Comparison of ENCODE assay signal across 2 cellular contexts in the genomic region with DNA sequence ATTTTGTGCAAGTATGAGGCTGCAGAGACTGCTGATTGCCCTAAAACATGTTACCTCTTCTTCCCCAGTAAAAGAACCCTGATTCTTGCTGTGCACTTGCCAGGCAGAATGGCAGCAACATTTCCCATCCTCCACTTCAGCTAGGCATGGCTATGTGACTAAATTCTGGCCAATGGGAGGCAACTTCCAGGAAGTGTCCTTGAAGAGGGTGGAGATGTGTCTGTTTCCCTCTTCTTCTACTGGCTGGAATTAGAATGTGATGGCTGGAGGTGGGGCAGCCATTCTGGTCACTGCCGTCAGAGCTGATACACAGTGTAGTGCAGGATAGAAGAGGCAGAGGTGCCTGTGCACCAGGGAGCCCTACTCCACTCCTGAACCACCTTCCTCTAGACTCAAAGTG.
TF ChIP-seq lines count a peak whose summit lies in the region.

No MANE protein-coding gene starts in this region.

TF ChIP-seq in HCT116, 20 proteins besides CTCF, POLR2A, EP300 and RAD21:
- TF ChIP-seq FOSL1 (IDR thresholded peaks at IDR 0.05; ENCODE audit: low read depth) (no peak), POLR2AphosphoS5 (IDR thresholded peaks at IDR 0.05; ENCODE audit: low read depth, low read length) (no peak), ZNF274 (IDR thresholded peaks at IDR 0.05; ENCODE audit: low read depth, low read length) (no peak), CEBPB (IDR thresholded peaks at IDR 0.05; ENCODE audit: low read depth) (no peak), EZH2 (IDR thresholded peaks at IDR 0.05) (no peak), ELF1 (IDR thresholded peaks at IDR 0.05; ENCODE audit: borderline replicate concordance, low read depth) (no peak), ZBTB33 (IDR thresholded peaks at IDR 0.05; ENCODE audit: extremely low read depth, insufficient replicate concordance, low read length) (no peak), ZFX (IDR thresholded peaks at IDR 0.05) (no peak), SIN3A (IDR thresholded peaks at IDR 0.05; ENCODE audit: low read depth) (no peak), EZH2phosphoT487 (IDR thresholded peaks at IDR 0.05; ENCODE audit: borderline replicate concordance) (no peak), TCF7L2 (IDR thresholded peaks at IDR 0.05; ENCODE audit: borderline replicate concordance, extremely low read depth, insufficient read depth, insufficient read length) (no peak)

TF ChIP-seq in neural cell, 6 proteins besides CTCF, POLR2A, EP300 and RAD21:
- no peak for TF ChIP-seq MXI1 (conservative IDR thresholded peaks at IDR 0.05; ENCODE audit: poor library complexity, severe bottlenecking)
- TF ChIP-seq TAF1 (IDR thresholded peaks at IDR 0.05; ENCODE audit: low read depth), result no peak
- TF ChIP-seq POLR2AphosphoS5 (IDR thresholded peaks at IDR 0.05), result no peak
- TF ChIP-seq, protein P1, sequence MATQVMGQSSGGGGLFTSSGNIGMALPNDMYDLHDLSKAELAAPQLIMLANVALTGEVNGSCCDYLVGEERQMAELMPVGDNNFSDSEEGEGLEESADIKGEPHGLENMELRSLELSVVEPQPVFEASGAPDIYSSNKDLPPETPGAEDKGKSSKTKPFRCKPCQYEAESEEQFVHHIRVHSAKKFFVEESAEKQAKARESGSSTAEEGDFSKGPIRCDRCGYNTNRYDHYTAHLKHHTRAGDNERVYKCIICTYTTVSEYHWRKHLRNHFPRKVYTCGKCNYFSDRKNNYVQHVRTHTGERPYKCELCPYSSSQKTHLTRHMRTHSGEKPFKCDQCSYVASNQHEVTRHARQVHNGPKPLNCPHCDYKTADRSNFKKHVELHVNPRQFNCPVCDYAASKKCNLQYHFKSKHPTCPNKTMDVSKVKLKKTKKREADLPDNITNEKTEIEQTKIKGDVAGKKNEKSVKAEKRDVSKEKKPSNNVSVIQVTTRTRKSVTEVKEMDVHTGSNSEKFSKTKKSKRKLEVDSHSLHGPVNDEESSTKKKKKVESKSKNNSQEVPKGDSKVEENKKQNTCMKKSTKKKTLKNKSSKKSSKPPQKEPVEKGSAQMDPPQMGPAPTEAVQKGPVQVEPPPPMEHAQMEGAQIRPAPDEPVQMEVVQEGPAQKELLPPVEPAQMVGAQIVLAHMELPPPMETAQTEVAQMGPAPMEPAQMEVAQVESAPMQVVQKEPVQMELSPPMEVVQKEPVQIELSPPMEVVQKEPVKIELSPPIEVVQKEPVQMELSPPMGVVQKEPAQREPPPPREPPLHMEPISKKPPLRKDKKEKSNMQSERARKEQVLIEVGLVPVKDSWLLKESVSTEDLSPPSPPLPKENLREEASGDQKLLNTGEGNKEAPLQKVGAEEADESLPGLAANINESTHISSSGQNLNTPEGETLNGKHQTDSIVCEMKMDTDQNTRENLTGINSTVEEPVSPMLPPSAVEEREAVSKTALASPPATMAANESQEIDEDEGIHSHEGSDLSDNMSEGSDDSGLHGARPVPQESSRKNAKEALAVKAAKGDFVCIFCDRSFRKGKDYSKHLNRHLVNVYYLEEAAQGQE (IDR thresholded peaks at IDR 0.05; ENCODE audit: borderline replicate concordance), result no peak
- no peak for TF ChIP-seq SMC3 (conservative IDR thresholded peaks at IDR 0.05; ENCODE audit: poor library complexity)
- no peak for TF ChIP-seq EZH2 (IDR thresholded peaks at IDR 0.05; ENCODE audit: borderline replicate concordance, insufficient read depth, low read length, poor library complexity, severe bottlenecking)
TF ChIP-seq in neural cell: peak in this region for 0.
